Comparison of ENCODE assay signal across 8 cellular contexts in genomic region chr12:14769462-14769836, GRCh38. TPM values are rescaled to one million over a fixed set of nuclear protein-coding genes. Genes with fewer than 3 reads are reported as not detected.
DNase-seq lines count a peak whose midpoint lies in the region; ATAC-seq and TF ChIP-seq lines count a peak whose summit lies in the region.

No MANE protein-coding gene starts in this region.

- H3K4me1 Mint-ChIP-seq in WTC11 = peaks cover 40% of the 10 kb centered on the region

- H3K27me3 Mint-ChIP-seq in WTC11 (ENCODE audit: low read depth) = no peaks in the 10 kb centered on the region; the same call in 1 of the 2 replicates

- peaks cover 0 to 21% (median 0%) of the 10 kb centered on the region in 12 donors for H3K9me3 ChIP-seq in heart left ventricle

- peak overlapping the region; percentile 99 for H3K4me3 Mint-ChIP-seq in WTC11

- H3K4me3 ChIP-seq in heart left ventricle (peak overlapping the region; percentile 57 to 90 (median 84)), rectal smooth muscle tissue (ENCODE audit: low read length) (peak overlapping the region; percentile 100)

- POLR2A ChIA-PET in WTC11 (lab: Charles Lee) = interaction anchor here (0.6 to 3.2 kb wide), 10 partner anchors 13 to 1769 kb away, joined by 3 to 23 read pairs (median 4); partner anchors contain the start of genes C12orf60 and WBP11

- TF ChIP-seq POLR2A in heart left ventricle (IDR thresholded peaks at IDR 0.05) = no peak

- no peak for TF ChIP-seq CTCF in WTC11 (IDR thresholded peaks at IDR 0.05)
- TF ChIP-seq CTCF in heart left ventricle (IDR thresholded peaks at IDR 0.05) = no peak

- CTCF ChIA-PET in WTC11 (lab: Charles Lee) = interaction anchor here (0.5 to 3.5 kb wide), 8 partner anchors 13 to 1724 kb away, joined by 3 to 21 read pairs (median 6); partner anchors contain the start of genes C12orf60 and WBP11

- H3K36me3 Mint-ChIP-seq in WTC11 = peaks cover 33% of the 10 kb centered on the region

- ATAC-seq in HG02943 (IDR thresholded peaks at IDR 0.05; ENCODE audit: low read depth, unreplicated experiment) (peak; percentile 2), WTC11 (peak; percentile 46), heart left ventricle (peak in 3 of 4 donors; percentile 9 to 14 (median 9))

- peak; percentile 19 for DNase-seq in NCI-H2227 (lab: John Stamatoyannopoulos, UW; ENCODE audit: unreplicated experiment)
- DNase-seq in NCI-H2227 treated with DMSO at 0.1 percent for 48 hours (lab: John Stamatoyannopoulos, UW) = no peak
- DNase-seq in WTC11 (ENCODE audit: low spot score) = peak; percentile 78
- DNase-seq in heart left ventricle = peak in 4 of 5 donors; percentile 27 to 40 (median 34)
- DNase-seq in A172 (ENCODE audit: low spot score) = no peak
- no peak for DNase-seq in NCI-H2029 treated with DMSO at 0.1 percent for 48 hours (lab: John Stamatoyannopoulos, UW)

- H3K36me3 ChIP-seq in heart left ventricle (peaks cover 0 to 10% (median 0%) of the 10 kb centered on the region in 9 donors), rectal smooth muscle tissue (ENCODE audit: control insufficient read depth, insufficient read depth, low read length) (peaks cover 1% of the 10 kb centered on the region)

- intact Hi-C loops in heart left ventricle (cut with DNase I) = no loop called here

- 4 to 15% (median 10%) methylated on average over 15 to 19 of the region's 19 CpGs for WGBS in heart left ventricle, 4 donors

- H3K27me3 ChIP-seq in heart left ventricle (no peaks in the 10 kb centered on the region), rectal smooth muscle tissue (ENCODE audit: control insufficient read depth, insufficient read depth, low read length) (no peaks in the 10 kb centered on the region)

- H3K27ac ChIP-seq in heart left ventricle (peak overlapping the region; percentile 85 to 99 (median 96)), rectal smooth muscle tissue (ENCODE audit: low read depth, low read length) (peak overlapping the region; percentile 98)

- H3K4me1 ChIP-seq in heart left ventricle (peaks cover 0 to 30% (median 10%) of the 10 kb centered on the region in 12 donors), rectal smooth muscle tissue (ENCODE audit: control insufficient read depth, insufficient read depth, low read length) (peaks cover 4% of the 10 kb centered on the region)

- peak overlapping the region; percentile 100 for H3K27ac Mint-ChIP-seq in WTC11

- peak overlapping the region; percentile 100 for H3K9ac ChIP-seq in rectal smooth muscle tissue (ENCODE audit: low read length)

- peaks cover 13% of the 10 kb centered on the region for H3K9me3 Mint-ChIP-seq in WTC11

TF ChIP-seq in WTC11, 78 proteins besides CTCF, POLR2A, EP300 and RAD21 (continues in another document):
- TF ChIP-seq, protein P1, sequence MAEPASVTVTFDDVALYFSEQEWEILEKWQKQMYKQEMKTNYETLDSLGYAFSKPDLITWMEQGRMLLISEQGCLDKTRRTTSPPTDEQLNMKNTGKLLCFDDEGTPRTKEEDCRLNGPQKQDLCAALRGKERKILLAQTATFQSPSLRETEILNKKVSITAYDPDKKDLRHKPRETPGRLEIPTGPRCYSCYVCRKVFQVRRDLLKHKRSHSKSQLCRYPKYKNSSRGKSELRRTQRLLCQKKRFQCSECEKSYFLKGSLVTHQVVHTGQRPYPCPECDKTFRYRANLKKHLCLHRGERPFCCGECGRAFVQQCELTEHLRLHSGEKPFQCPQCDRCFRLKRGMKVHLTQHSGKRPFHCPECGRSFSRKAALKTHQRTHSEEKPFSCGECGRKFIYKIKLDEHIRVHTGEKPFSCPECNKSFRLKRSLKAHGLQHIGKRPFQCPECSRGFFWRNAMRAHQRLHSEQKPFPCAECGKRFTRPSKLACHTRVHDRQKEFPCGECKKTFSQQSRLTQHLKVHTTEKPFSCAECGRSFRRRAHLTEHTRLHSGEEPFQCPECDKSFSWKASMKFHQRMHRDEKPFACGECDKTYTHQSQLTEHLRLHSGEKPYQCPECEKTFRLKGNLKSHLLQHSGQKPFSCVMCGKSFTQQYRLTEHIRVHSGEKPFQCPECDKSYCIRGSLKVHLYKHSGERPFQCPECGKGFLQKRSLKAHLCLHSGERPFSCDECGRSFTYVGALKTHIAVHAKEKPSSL (CRISPR knock-in tag; conservative IDR thresholded peaks at IDR 0.05) = peak; percentile 42; the same call in 1 of the 2 replicates
- TF ChIP-seq MXD4 (CRISPR knock-in tag; IDR thresholded peaks at IDR 0.05; ENCODE audit: borderline replicate concordance) = no peak
- TF ChIP-seq, protein P2, sequence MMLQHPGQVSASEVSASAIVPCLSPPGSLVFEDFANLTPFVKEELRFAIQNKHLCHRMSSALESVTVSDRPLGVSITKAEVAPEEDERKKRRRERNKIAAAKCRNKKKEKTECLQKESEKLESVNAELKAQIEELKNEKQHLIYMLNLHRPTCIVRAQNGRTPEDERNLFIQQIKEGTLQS (CRISPR knock-in tag; conservative IDR thresholded peaks at IDR 0.05) = no peak
- TF ChIP-seq NFATC4 (CRISPR knock-in tag; IDR thresholded peaks at IDR 0.05) = peak; percentile 89
- peak; percentile 1; the same call in 1 of the 2 replicates for TF ChIP-seq ZNF232 (CRISPR knock-in tag; IDR thresholded peaks at IDR 0.05)
- TF ChIP-seq FOXP1 (CRISPR knock-in tag; IDR thresholded peaks at IDR 0.05; ENCODE audit: borderline replicate concordance) = no peak
- no peak for TF ChIP-seq MAX (CRISPR knock-in tag; IDR thresholded peaks at IDR 0.05)
- peak; percentile 64; the same call in 1 of the 2 replicates for TF ChIP-seq ZNF671 (CRISPR knock-in tag; IDR thresholded peaks at IDR 0.05)
- 0 out of 2 replicates have a peak, but pooled peaks have one; percentile 31 for TF ChIP-seq ETV6 (CRISPR knock-in tag; IDR thresholded peaks at IDR 0.05)
- TF ChIP-seq, protein P3, sequence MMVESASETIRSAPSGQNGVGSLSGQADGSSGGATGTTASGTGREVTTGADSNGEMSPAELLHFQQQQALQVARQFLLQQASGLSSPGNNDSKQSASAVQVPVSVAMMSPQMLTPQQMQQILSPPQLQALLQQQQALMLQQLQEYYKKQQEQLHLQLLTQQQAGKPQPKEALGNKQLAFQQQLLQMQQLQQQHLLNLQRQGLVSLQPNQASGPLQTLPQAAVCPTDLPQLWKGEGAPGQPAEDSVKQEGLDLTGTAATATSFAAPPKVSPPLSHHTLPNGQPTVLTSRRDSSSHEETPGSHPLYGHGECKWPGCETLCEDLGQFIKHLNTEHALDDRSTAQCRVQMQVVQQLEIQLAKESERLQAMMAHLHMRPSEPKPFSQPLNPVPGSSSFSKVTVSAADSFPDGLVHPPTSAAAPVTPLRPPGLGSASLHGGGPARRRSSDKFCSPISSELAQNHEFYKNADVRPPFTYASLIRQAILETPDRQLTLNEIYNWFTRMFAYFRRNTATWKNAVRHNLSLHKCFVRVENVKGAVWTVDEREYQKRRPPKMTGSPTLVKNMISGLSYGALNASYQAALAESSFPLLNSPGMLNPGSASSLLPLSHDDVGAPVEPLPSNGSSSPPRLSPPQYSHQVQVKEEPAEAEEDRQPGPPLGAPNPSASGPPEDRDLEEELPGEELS (CRISPR knock-in tag; IDR thresholded peaks at IDR 0.05) = no peak
- 0 out of 2 replicates have a peak, but pooled peaks have one; percentile 11 for TF ChIP-seq CBFB (CRISPR knock-in tag; IDR thresholded peaks at IDR 0.05; ENCODE audit: low read depth)
- peak; percentile 93 for TF ChIP-seq ERG (CRISPR knock-in tag; IDR thresholded peaks at IDR 0.05)
- TF ChIP-seq ZNF281 (CRISPR knock-in tag; IDR thresholded peaks at IDR 0.05) = peak; percentile 13; the same call in 1 of the 2 replicates

RNA-seq across cellular contexts. Expression of gene WBP11, which starts 33.8 kb away (rescaled TPM):
- 98.4 to 111 TPM (median 102 TPM) in 3 replicates for total RNA-seq in WTC11 (2021)
- 10 to 100 TPM; 20.2 to 62.7 (median 52.7) TPM for total RNA-seq in heart left ventricle
- polyA plus RNA-seq in heart left ventricle = 10 to 100 TPM; 11.4 to 38.8 TPM
- total RNA-seq in A172 (2014; rRNA removed; shearing (Covaris generic)) = 7.8 and 10.6 TPM in 2 replicates

RNA-seq across cellular contexts. Expression of gene C12orf60, which starts 34.0 kb away (rescaled TPM):
- 1.3 to 2.0 TPM (median 1.8 TPM) in 3 replicates for total RNA-seq in WTC11 (2021)
- total RNA-seq in heart left ventricle = 1 to 10 TPM; 2.0 to 4.6 (median 3.4) TPM
- 1 to 10 TPM; 3.6 to 5.3 TPM for polyA plus RNA-seq in heart left ventricle
- total RNA-seq in A172 (2014; rRNA removed; shearing (Covaris generic)) = 0.05 and 1.0 TPM in 2 replicates

RNA-seq across cellular contexts. Expression of gene SMCO3, which starts 44.5 kb away (rescaled TPM):
- total RNA-seq in WTC11 (2021) (not detected in 3 replicates), heart left ventricle (under 1 TPM in 4 of 9 donors, not detected in 5; 0.13 to 0.91 (median 0.17) TPM)
- polyA plus RNA-seq in heart left ventricle = under 1 TPM; 0.07 to 0.57 TPM
- total RNA-seq in A172 (2014; rRNA removed; shearing (Covaris generic)) = not detected in 2 replicates

Comparison
In these comparisons a context has a peak if more than half of its experiments do, and no peak if none do; other contexts are left out.
1. DNase-seq: peak in NCI-H2227 (single experiment), WTC11 (single experiment) and heart left ventricle (4 of 5); none in NCI-H2227 treated with DMSO at 0.1 percent for 48 hours (single experiment), A172 (single experiment) and NCI-H2029 treated with DMSO at 0.1 percent for 48 hours (single experiment).
2. Peak in every context shown above with its lines, with median percentiles within 50 percentile points of each other: ATAC-seq.